21 cellular contexts compared by ENCODE assay signal in the genomic region with DNA sequence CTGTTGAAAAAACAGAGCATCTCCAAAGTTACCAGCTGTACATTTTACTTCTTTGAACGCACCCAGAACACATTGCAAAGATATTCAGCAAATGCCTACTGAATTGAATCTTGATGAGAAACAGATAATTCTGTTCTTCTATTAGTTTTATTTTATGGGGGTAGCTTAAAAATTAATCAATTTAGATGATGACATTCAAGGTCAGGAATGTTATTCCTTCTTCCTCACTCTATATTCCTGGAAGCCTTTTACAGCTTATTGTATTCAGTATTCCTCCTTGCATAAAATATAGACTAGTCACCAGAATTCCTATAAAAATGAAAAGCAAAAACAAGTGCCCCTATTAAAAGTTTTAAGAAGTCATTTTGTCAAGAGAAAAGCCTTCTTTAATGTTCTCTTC.
"Had no signal": no experiment of that assay in that cellular context is flagged by ENCODE, and none has a peak within 500 bp of the region (broad histone marks: within the 10 kb centered on the region; RNA-seq: fewer than 3 reads in every experiment).

No MANE protein-coding gene starts in this region.

- H3K4me3 ChIP-seq: colonic mucosa, heart left ventricle, ovary, smooth muscle cell, suprapubic skin, thyroid gland, uterus had no signal

- H3K36me3 Mint-ChIP-seq: natural killer cell; stimulated activated effector memory CD8-positive, alpha-beta T cell treated with anti-CD3 and anti-CD28 coated beads, Interleukin-12 subunit alpha, Interleukin-12 subunit beta, amount 100 ng/mL, for 72 hours had no signal

- H3K4me2 ChIP-seq: smooth muscle cell had no signal

- H3K27me3 ChIP-seq: colonic mucosa, foreskin keratinocyte, heart left ventricle, ovary, suprapubic skin, thyroid gland, uterus had no signal

- H3K4me3 Mint-ChIP-seq: natural killer cell; neural crest cell; stimulated activated effector memory CD8-positive, alpha-beta T cell treated with anti-CD3 and anti-CD28 coated beads, Interleukin-12 subunit alpha, Interleukin-12 subunit beta, amount 100 ng/mL, for 72 hours; type B pancreatic cell had no signal

- ATAC-seq: foreskin keratinocyte; heart left ventricle; left lobe of liver; natural killer cell; right cardiac atrium; stimulated activated effector memory CD8-positive, alpha-beta T cell treated with anti-CD3 and anti-CD28 coated beads, Interleukin-12 subunit alpha, Interleukin-12 subunit beta, amount 100 ng/mL, for 72 hours; stimulated activated naive CD8-positive, alpha-beta T cell treated with anti-CD3 and anti-CD28 coated beads, Interleukin-15, Interleukin-2, amounts not matched to agents 100 U/mL and 50 U/mL, for 24 hours had no signal

- H3K9me3 Mint-ChIP-seq: natural killer cell; neural crest cell; stimulated activated effector memory CD8-positive, alpha-beta T cell treated with anti-CD3 and anti-CD28 coated beads, Interleukin-12 subunit alpha, Interleukin-12 subunit beta, amount 100 ng/mL, for 72 hours; type B pancreatic cell had no signal

- H3K36me3 ChIP-seq: colonic mucosa, ovary, suprapubic skin, uterus had no signal

- H3K27ac ChIP-seq: colonic mucosa, foreskin keratinocyte, heart left ventricle, ovary, suprapubic skin, thyroid gland, uterus had no signal

- H3K27me3 Mint-ChIP-seq: type B pancreatic cell had no signal

- DNase-seq: colonic mucosa; dermis blood vessel endothelial cell; erythroblast; foreskin keratinocyte; heart left ventricle; hippocampal formation; mammary epithelial cell; natural killer cell; ovary; right cardiac atrium; stimulated activated CD4-positive, alpha-beta T cell treated with anti-CD3 and anti-CD28 coated beads, Interleukin-4, amount 100 ng/mL, for 1 hour; stimulated activated CD8-positive, alpha-beta memory T cell treated with anti-CD3 and anti-CD28 coated beads, Interleukin-4, amount 100 ng/mL, for 48 hours; stimulated activated naive CD8-positive, alpha-beta T cell treated with anti-CD3 and anti-CD28 coated beads, Interleukin-15, Interleukin-2, amounts not matched to agents 100 U/mL and 50 U/mL, for 24 hours; thyroid gland; uterus had no signal

- H3K4me1 ChIP-seq: colonic mucosa, foreskin keratinocyte, heart left ventricle, suprapubic skin, thyroid gland, uterus had no signal

- H3K9me3 ChIP-seq: colonic mucosa, heart left ventricle, ovary, suprapubic skin, thyroid gland, uterus had no signal

- H3K27ac Mint-ChIP-seq: natural killer cell; stimulated activated effector memory CD8-positive, alpha-beta T cell treated with anti-CD3 and anti-CD28 coated beads, Interleukin-12 subunit alpha, Interleukin-12 subunit beta, amount 100 ng/mL, for 72 hours; type B pancreatic cell had no signal
